ENCODE assay signal across 1 cellular context in genomic region chr2:45010706-45011036, GRCh38.
TF ChIP-seq lines count a peak whose summit lies in the region.

No MANE protein-coding gene starts in this region.

TF ChIP-seq in SK-N-SH treated with all-trans-retinoic acid at 6 μM for 48 hours, 23 proteins besides CTCF, POLR2A, EP300 and RAD21 (continued from another document):
- no peak for TF ChIP-seq TSHZ2 (CRISPR knock-in tag; IDR thresholded peaks at IDR 0.05)
